1 cellular context compared by ENCODE assay signal in genomic region chr6:30260036-30260504, GRCh38.
TF ChIP-seq lines count a peak whose summit lies in the region.

No MANE protein-coding gene starts in this region.

TF ChIP-seq in GM12878, 131 proteins besides CTCF, POLR2A, EP300 and RAD21 (continued from another document):
- TF ChIP-seq MLLT1 (IDR thresholded peaks at IDR 0.05) = 0 out of 2 replicates have a peak, but pooled peaks have one; percentile 41
- TF ChIP-seq RAD51 (IDR thresholded peaks at IDR 0.05) = no peak
- TF ChIP-seq E2F8 (IDR thresholded peaks at IDR 0.05; ENCODE audit: low read depth, partially characterized antibody) = no peak
- no peak for TF ChIP-seq HDAC6 (IDR thresholded peaks at IDR 0.05; ENCODE audit: unreplicated experiment)
- TF ChIP-seq ZZZ3 (IDR thresholded peaks at IDR 0.05; ENCODE audit: control insufficient read depth, insufficient read length, low read depth) = no peak
- 0 out of 2 replicates have a peak, but pooled peaks have one; percentile 12 for TF ChIP-seq YY1 (IDR thresholded peaks at IDR 0.05; ENCODE audit: low read depth, low read length)
- no peak for TF ChIP-seq PML (IDR thresholded peaks at IDR 0.05; ENCODE audit: low read length)
- TF ChIP-seq MYC (IDR thresholded peaks at IDR 0.05; ENCODE audit: insufficient read depth, insufficient read length, insufficient replicate concordance, low read length, severe bottlenecking) = no peak
- no peak for TF ChIP-seq ESRRA (IDR thresholded peaks at IDR 0.05; ENCODE audit: low read length)
- TF ChIP-seq SPI1 (IDR thresholded peaks at IDR 0.05; ENCODE audit: borderline replicate concordance, insufficient read depth, low read depth, low read length) = no peak
- no peak for TF ChIP-seq ZBTB4 (CRISPR knock-in tag; IDR thresholded peaks at IDR 0.05)
- 0 out of 2 replicates have a peak, but pooled peaks have one; percentile 26 for TF ChIP-seq DPF2 (IDR thresholded peaks at IDR 0.05)
- TF ChIP-seq JUNB (IDR thresholded peaks at IDR 0.05) = no peak
- no peak for TF ChIP-seq ZSCAN29 (IDR thresholded peaks at IDR 0.05)
- no peak for TF ChIP-seq ZBED1 (IDR thresholded peaks at IDR 0.05; ENCODE audit: borderline replicate concordance)
- TF ChIP-seq STAT1 (conservative IDR thresholded peaks at IDR 0.05) = no peak
- TF ChIP-seq GATAD2B (conservative IDR thresholded peaks at IDR 0.05; ENCODE audit: low read depth) = no peak
- TF ChIP-seq E4F1 (IDR thresholded peaks at IDR 0.05; ENCODE audit: borderline replicate concordance, partially characterized antibody) = no peak
- no peak for TF ChIP-seq TAF1 (IDR thresholded peaks at IDR 0.05; ENCODE audit: borderline replicate concordance, low read depth, low read length)
- no peak for TF ChIP-seq POLR2AphosphoS2 (IDR thresholded peaks at IDR 0.05; ENCODE audit: low read depth, low read length)
- TF ChIP-seq IRF5 (IDR thresholded peaks at IDR 0.05; ENCODE audit: borderline replicate concordance) = no peak
- TF ChIP-seq NR2F1 (conservative IDR thresholded peaks at IDR 0.05) = peak; percentile 76
- TF ChIP-seq EGR1 (IDR thresholded peaks at IDR 0.05; ENCODE audit: borderline replicate concordance in 1 of 2, low read depth in 2 of 2, low read length in 2 of 2) = 0 out of 3 replicates have a peak, but pooled peaks of 1 of the 2 experiments have one; percentile 37
